Comparison of ENCODE assay signal across 1 cellular context in the genomic region with DNA sequence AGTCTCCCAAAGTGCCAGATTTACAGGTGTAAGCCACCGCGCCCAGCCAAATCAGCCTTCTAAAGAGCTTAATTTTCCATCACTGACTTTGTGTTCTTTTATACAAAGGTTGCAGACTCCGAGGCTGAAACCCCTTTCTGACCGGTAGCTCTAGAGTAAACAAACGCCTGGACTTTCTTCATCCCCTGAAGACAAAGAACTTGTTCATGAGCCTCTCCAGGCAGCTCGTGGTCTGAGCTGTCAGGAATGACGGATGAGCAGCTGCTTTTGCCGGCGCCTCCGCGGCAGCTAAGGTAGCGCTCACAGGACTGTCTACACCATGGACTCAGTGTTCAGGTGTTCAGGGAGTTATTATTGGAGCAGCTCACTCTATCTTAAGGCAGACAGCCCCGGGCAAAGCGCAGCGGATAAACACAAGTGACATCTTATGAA.
TF ChIP-seq lines count a peak whose summit lies in the region.

No MANE protein-coding gene starts in this region.

TF ChIP-seq in HepG2, 621 proteins besides CTCF, POLR2A, EP300 and RAD21 (continued from another document and continues in another):
- TF ChIP-seq, protein P1, sequence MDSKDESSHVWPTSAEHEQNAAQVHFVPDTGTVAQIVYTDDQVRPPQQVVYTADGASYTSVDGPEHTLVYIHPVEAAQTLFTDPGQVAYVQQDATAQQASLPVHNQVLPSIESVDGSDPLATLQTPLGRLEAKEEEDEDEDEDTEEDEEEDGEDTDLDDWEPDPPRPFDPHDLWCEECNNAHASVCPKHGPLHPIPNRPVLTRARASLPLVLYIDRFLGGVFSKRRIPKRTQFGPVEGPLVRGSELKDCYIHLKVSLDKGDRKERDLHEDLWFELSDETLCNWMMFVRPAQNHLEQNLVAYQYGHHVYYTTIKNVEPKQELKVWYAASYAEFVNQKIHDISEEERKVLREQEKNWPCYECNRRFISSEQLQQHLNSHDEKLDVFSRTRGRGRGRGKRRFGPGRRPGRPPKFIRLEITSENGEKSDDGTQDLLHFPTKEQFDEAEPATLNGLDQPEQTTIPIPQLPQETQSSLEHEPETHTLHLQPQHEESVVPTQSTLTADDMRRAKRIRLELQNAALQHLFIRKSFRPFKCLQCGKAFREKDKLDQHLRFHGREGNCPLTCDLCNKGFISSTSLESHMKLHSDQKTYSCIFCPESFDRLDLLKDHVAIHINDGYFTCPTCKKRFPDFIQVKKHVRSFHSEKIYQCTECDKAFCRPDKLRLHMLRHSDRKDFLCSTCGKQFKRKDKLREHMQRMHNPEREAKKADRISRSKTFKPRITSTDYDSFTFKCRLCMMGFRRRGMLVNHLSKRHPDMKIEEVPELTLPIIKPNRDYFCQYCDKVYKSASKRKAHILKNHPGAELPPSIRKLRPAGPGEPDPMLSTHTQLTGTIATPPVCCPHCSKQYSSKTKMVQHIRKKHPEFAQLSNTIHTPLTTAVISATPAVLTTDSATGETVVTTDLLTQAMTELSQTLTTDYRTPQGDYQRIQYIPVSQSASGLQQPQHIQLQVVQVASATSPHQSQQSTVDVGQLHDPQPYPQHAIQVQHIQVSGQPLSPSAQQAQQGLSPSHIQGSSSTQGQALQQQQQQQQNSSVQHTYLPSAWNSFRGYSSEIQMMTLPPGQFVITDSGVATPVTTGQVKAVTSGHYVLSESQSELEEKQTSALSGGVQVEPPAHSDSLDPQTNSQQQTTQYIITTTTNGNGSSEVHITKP (CRISPR knock-in tag; IDR thresholded peaks at IDR 0.05; ENCODE audit: low read depth): peak; percentile 78; the same call in 1 of the 2 replicates
- TF ChIP-seq, protein P2, sequence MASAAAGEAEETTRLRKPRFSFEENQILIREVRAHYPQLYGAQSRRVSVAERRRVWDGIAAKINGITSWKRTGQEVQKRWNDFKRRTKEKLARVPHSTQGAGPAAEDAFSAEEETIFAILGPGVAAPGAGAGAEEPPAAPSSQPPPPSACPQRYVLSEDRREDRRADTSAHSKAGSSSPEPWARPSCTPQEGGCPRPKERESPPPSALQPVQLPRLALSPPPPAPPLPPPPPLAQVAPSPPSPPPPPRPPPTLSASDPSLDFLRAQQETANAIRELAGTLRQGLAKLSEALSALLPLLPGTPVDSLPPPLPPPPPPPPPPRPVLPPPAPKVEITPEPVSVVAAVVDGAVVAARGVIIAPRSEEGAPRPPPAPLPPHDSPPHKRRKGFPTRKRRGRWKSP (CRISPR knock-in tag; IDR thresholded peaks at IDR 0.05): no peak
- no peak for TF ChIP-seq SMARCC2 (IDR thresholded peaks at IDR 0.05)
- peak; percentile 41; the same call in 1 of the 2 replicates for TF ChIP-seq ZC3H4 (CRISPR knock-in tag; IDR thresholded peaks at IDR 0.05; ENCODE audit: borderline replicate concordance)
- TF ChIP-seq, protein P3, sequence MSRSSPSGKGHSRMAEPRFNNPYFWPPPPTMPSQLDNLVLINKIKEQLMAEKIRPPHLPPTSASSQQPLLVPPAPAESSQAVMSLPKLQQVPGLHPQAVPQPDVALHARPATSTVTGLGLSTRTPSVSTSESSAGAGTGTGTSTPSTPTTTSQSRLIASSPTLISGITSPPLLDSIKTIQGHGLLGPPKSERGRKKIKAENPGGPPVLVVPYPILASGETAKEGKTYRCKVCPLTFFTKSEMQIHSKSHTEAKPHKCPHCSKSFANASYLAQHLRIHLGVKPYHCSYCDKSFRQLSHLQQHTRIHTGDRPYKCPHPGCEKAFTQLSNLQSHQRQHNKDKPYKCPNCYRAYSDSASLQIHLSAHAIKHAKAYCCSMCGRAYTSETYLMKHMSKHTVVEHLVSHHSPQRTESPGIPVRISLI (CRISPR knock-in tag; IDR thresholded peaks at IDR 0.05; ENCODE audit: borderline replicate concordance): peak; percentile 62; the same call in 1 of the 2 replicates
- TF ChIP-seq, protein P4, sequence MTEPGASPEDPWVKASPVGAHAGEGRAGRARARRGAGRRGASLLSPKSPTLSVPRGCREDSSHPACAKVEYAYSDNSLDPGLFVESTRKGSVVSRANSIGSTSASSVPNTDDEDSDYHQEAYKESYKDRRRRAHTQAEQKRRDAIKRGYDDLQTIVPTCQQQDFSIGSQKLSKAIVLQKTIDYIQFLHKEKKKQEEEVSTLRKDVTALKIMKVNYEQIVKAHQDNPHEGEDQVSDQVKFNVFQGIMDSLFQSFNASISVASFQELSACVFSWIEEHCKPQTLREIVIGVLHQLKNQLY (CRISPR knock-in tag; IDR thresholded peaks at IDR 0.05): peak; percentile 85
- TF ChIP-seq HMG20B (CRISPR knock-in tag; conservative IDR thresholded peaks at IDR 0.05): peak; percentile 31; the same call in 1 of the 2 replicates
- TF ChIP-seq ZNF891 (CRISPR knock-in tag; IDR thresholded peaks at IDR 0.05): no peak
- TF ChIP-seq, protein P5, sequence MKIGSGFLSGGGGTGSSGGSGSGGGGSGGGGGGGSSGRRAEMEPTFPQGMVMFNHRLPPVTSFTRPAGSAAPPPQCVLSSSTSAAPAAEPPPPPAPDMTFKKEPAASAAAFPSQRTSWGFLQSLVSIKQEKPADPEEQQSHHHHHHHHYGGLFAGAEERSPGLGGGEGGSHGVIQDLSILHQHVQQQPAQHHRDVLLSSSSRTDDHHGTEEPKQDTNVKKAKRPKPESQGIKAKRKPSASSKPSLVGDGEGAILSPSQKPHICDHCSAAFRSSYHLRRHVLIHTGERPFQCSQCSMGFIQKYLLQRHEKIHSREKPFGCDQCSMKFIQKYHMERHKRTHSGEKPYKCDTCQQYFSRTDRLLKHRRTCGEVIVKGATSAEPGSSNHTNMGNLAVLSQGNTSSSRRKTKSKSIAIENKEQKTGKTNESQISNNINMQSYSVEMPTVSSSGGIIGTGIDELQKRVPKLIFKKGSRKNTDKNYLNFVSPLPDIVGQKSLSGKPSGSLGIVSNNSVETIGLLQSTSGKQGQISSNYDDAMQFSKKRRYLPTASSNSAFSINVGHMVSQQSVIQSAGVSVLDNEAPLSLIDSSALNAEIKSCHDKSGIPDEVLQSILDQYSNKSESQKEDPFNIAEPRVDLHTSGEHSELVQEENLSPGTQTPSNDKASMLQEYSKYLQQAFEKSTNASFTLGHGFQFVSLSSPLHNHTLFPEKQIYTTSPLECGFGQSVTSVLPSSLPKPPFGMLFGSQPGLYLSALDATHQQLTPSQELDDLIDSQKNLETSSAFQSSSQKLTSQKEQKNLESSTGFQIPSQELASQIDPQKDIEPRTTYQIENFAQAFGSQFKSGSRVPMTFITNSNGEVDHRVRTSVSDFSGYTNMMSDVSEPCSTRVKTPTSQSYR (CRISPR knock-in tag; IDR thresholded peaks at IDR 0.05; ENCODE audit: borderline replicate concordance): peak; percentile 36; the same call in 1 of the 2 replicates
- no peak for TF ChIP-seq SUZ12 (IDR thresholded peaks at IDR 0.05; ENCODE audit: low read depth, low read length)
- TF ChIP-seq ZNF3 (CRISPR knock-in tag; IDR thresholded peaks at IDR 0.05): no peak
- TF ChIP-seq, protein P6, sequence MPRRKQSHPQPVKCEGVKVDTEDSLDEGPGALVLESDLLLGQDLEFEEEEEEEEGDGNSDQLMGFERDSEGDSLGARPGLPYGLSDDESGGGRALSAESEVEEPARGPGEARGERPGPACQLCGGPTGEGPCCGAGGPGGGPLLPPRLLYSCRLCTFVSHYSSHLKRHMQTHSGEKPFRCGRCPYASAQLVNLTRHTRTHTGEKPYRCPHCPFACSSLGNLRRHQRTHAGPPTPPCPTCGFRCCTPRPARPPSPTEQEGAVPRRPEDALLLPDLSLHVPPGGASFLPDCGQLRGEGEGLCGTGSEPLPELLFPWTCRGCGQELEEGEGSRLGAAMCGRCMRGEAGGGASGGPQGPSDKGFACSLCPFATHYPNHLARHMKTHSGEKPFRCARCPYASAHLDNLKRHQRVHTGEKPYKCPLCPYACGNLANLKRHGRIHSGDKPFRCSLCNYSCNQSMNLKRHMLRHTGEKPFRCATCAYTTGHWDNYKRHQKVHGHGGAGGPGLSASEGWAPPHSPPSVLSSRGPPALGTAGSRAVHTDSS (CRISPR knock-in tag; conservative IDR thresholded peaks at IDR 0.05): no peak
- no peak for TF ChIP-seq SMYD3 (CRISPR knock-in tag; IDR thresholded peaks at IDR 0.05)
- no peak for TF ChIP-seq ZNF282 (IDR thresholded peaks at IDR 0.05; ENCODE audit: partially characterized antibody)
- peak; percentile 33; the same call in 1 of the 2 replicates for TF ChIP-seq THAP11 (CRISPR knock-in tag; IDR thresholded peaks at IDR 0.05)
- TF ChIP-seq, protein P7, sequence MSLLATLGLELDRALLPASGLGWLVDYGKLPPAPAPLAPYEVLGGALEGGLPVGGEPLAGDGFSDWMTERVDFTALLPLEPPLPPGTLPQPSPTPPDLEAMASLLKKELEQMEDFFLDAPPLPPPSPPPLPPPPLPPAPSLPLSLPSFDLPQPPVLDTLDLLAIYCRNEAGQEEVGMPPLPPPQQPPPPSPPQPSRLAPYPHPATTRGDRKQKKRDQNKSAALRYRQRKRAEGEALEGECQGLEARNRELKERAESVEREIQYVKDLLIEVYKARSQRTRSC (CRISPR knock-in tag; IDR thresholded peaks at IDR 0.05; ENCODE audit: low read depth): no peak
- TF ChIP-seq, protein P8, sequence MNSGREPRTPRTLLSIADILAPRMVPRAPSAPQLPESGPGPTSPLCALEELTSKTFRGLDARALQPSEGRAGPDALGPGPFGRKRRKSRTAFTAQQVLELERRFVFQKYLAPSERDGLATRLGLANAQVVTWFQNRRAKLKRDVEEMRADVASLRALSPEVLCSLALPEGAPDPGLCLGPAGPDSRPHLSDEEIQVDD (CRISPR knock-in tag; IDR thresholded peaks at IDR 0.05; ENCODE audit: borderline replicate concordance): no peak
- TF ChIP-seq, protein P9, sequence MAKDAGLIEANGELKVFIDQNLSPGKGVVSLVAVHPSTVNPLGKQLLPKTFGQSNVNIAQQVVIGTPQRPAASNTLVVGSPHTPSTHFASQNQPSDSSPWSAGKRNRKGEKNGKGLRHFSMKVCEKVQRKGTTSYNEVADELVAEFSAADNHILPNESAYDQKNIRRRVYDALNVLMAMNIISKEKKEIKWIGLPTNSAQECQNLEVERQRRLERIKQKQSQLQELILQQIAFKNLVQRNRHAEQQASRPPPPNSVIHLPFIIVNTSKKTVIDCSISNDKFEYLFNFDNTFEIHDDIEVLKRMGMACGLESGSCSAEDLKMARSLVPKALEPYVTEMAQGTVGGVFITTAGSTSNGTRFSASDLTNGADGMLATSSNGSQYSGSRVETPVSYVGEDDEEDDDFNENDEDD (CRISPR knock-in tag; IDR thresholded peaks at IDR 0.05; ENCODE audit: borderline replicate concordance): peak; percentile 31; the same call in 1 of the 2 replicates
- peak; percentile 60; the same call in 1 of the 2 replicates for TF ChIP-seq ZNF556 (CRISPR knock-in tag; IDR thresholded peaks at IDR 0.05; ENCODE audit: borderline replicate concordance)
- TF ChIP-seq CHD2 (IDR thresholded peaks at IDR 0.05; ENCODE audit: low read depth, low read length): no peak
- TF ChIP-seq IRX3 (CRISPR knock-in tag; IDR thresholded peaks at IDR 0.05; ENCODE audit: borderline replicate concordance, low read depth): no peak
- 0 out of 2 replicates have a peak, but pooled peaks have one; percentile 0 for TF ChIP-seq SRF (IDR thresholded peaks at IDR 0.05; ENCODE audit: low read depth, low read length)
- TF ChIP-seq ZNF225 (CRISPR knock-in tag; IDR thresholded peaks at IDR 0.05): no peak
- TF ChIP-seq ZNF274 (CRISPR knock-in tag; IDR thresholded peaks at IDR 0.05): no peak
- TF ChIP-seq MAFK (conservative IDR thresholded peaks at IDR 0.05 in 1 of 2, IDR thresholded peaks at IDR 0.05 in 1 of 2; ENCODE audit: low read length in 2 of 2): no peak
- TF ChIP-seq, protein P10, sequence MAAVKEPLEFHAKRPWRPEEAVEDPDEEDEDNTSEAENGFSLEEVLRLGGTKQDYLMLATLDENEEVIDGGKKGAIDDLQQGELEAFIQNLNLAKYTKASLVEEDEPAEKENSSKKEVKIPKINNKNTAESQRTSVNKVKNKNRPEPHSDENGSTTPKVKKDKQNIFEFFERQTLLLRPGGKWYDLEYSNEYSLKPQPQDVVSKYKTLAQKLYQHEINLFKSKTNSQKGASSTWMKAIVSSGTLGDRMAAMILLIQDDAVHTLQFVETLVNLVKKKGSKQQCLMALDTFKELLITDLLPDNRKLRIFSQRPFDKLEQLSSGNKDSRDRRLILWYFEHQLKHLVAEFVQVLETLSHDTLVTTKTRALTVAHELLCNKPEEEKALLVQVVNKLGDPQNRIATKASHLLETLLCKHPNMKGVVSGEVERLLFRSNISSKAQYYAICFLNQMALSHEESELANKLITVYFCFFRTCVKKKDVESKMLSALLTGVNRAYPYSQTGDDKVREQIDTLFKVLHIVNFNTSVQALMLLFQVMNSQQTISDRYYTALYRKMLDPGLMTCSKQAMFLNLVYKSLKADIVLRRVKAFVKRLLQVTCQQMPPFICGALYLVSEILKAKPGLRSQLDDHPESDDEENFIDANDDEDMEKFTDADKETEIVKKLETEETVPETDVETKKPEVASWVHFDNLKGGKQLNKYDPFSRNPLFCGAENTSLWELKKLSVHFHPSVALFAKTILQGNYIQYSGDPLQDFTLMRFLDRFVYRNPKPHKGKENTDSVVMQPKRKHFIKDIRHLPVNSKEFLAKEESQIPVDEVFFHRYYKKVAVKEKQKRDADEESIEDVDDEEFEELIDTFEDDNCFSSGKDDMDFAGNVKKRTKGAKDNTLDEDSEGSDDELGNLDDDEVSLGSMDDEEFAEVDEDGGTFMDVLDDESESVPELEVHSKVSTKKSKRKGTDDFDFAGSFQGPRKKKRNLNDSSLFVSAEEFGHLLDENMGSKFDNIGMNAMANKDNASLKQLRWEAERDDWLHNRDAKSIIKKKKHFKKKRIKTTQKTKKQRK (IDR thresholded peaks at IDR 0.05; ENCODE audit: low read length): no peak
- TF ChIP-seq CBX5 (CRISPR knock-in tag; IDR thresholded peaks at IDR 0.05; ENCODE audit: borderline replicate concordance): peak; percentile 66; the same call in 1 of the 2 replicates
- TF ChIP-seq ZMYM2 (CRISPR knock-in tag; IDR thresholded peaks at IDR 0.05): 0 out of 2 replicates have a peak, but pooled peaks have one; percentile 43
- peak; percentile 85 for TF ChIP-seq TARDBP (CRISPR knock-in tag; IDR thresholded peaks at IDR 0.05)
- no peak for TF ChIP-seq ZNF24 (IDR thresholded peaks at IDR 0.05)
- no peak for TF ChIP-seq JUN (CRISPR knock-in tag; IDR thresholded peaks at IDR 0.05)
- TF ChIP-seq, protein P11, sequence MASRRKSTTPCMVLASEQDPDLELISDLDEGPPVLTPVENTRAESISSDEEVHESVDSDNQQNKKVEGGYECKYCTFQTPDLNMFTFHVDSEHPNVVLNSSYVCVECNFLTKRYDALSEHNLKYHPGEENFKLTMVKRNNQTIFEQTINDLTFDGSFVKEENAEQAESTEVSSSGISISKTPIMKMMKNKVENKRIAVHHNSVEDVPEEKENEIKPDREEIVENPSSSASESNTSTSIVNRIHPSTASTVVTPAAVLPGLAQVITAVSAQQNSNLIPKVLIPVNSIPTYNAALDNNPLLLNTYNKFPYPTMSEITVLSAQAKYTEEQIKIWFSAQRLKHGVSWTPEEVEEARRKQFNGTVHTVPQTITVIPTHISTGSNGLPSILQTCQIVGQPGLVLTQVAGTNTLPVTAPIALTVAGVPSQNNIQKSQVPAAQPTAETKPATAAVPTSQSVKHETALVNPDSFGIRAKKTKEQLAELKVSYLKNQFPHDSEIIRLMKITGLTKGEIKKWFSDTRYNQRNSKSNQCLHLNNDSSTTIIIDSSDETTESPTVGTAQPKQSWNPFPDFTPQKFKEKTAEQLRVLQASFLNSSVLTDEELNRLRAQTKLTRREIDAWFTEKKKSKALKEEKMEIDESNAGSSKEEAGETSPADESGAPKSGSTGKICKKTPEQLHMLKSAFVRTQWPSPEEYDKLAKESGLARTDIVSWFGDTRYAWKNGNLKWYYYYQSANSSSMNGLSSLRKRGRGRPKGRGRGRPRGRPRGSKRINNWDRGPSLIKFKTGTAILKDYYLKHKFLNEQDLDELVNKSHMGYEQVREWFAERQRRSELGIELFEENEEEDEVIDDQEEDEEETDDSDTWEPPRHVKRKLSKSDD (CRISPR knock-in tag; IDR thresholded peaks at IDR 0.05; ENCODE audit: low read depth): no peak
